1 cellular context compared by ENCODE assay signal in the genomic region with DNA sequence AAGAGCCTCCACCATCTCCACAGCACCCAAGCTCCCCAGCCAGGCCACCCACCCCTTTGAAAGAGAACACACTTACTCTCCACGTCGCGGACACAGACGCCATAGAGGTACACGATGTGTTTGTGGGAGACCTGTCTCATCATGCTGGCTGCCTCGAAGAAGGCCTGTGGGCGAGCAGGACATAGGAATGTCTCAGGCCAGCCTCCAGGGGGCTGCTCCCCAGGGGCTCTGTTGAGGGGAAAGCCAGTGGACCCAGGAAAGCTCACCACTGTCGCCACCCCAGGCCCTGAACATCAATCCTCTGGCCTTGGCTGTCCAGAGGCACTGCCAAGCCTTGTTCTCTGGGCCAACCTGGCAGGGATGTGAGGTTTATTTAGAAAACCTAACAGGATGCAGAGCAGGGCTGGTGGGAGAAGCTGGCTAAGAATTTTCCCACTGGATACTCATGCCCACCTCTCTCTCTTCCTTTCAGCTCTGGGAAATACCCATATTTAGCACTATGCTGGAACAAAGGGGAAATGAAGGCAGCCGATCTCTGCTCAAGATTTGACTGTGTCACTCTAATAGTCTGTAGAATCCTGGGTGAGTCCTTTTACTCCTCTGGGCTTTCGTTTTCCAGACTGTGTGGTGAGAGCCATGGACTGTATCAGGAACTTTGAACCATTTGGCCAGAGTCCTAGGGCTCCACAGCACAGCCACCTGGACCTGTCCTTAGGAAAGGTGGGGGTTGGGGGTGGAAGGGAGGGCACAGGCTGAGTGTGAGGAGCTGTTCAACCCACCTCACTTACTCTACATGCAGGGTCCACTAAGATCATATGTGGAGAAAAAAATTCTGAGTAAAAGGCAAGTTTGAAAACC.
TF ChIP-seq lines count a peak whose summit lies in the region.

No MANE protein-coding gene starts in this region.

TF ChIP-seq in GM12878, 131 proteins besides CTCF, POLR2A, EP300 and RAD21:
- TF ChIP-seq ESRRA (IDR thresholded peaks at IDR 0.05; ENCODE audit: low read length): no peak
